8 cellular contexts compared by ENCODE assay signal in genomic region chr5:77645158-77645994, GRCh38. TPM values are rescaled to one million over a fixed set of nuclear protein-coding genes. Genes with fewer than 3 reads are reported as not detected.
DNase-seq lines count a peak whose midpoint lies in the region; ATAC-seq and TF ChIP-seq lines count a peak whose summit lies in the region.

No MANE protein-coding gene starts in this region.

- 8 to 12% methylated on average over 51 to 59 of the region's 80 CpGs for WGBS in GM23248 (ENCODE audit: low coverage in 1 of 2, low lambda C conversion rate in 2 of 2, missing lambda C conversion rate in 2 of 2), 2 experiments
- 2% methylated on average over 59 to 80 of the region's 80 CpGs for WGBS in aorta, 2 donors

- H3K27ac Mint-ChIP-seq in CD8-positive, alpha-beta memory T cell = peak overlapping the region in 2 of 8 donors; percentile 36 to 48
- no peak overlapping the region for H3K27ac Mint-ChIP-seq in central memory CD8-positive, alpha-beta T cell (ENCODE audit: low read depth)
- H3K27ac Mint-ChIP-seq in mesothelial cell of epicardium = no peak overlapping the region

- no peak overlapping the region for H3K27ac ChIP-seq in CD8-positive, alpha-beta memory T cell (ENCODE audit: low read depth, low read length)
- H3K27ac ChIP-seq in GM23248 = no peak overlapping the region
- no peak overlapping the region for H3K27ac ChIP-seq in SJCRH30
- H3K27ac ChIP-seq in aorta (ENCODE audit: low read depth in 1 of 2, low read length in 2 of 2) = no peak overlapping the region

- H3K9ac ChIP-seq in GM23248 = no peak overlapping the region

- H3K9me3 ChIP-seq in CD8-positive, alpha-beta memory T cell (ENCODE audit: low read length) = no peaks in the 10 kb centered on the region
- no peaks in the 10 kb centered on the region for H3K9me3 ChIP-seq in GM23248 (ENCODE audit: low read depth)
- no peaks in the 10 kb centered on the region for H3K9me3 ChIP-seq in SJCRH30 (replicated peaks)
- H3K9me3 ChIP-seq in aorta (ENCODE audit: control insufficient read depth, low read length) = no peaks in the 10 kb centered on the region

- ATAC-seq in central memory CD8-positive, alpha-beta T cell (replicated peaks; ENCODE audit: extremely low read depth, poor library complexity, severe bottlenecking) = peak; percentile 68
- ATAC-seq in aorta (ENCODE audit: low FRiP score) = peak; percentile 43
- ATAC-seq in GM21515 (IDR thresholded peaks at IDR 0.05; ENCODE audit: unreplicated experiment) = no peak

- CTCF ChIA-PET in CD8-positive, alpha-beta memory T cell (lab: Charles Lee) = interaction anchor here (1.5 kb wide), 1 partner anchor 130 kb away, joined by 4 read pairs; no protein-coding TSS in a partner anchor

- intact Hi-C loops in aorta (cut with DNase I) = loop anchor here in 1 of 2 donors (10.0 kb wide), 1 partner anchor 359 kb away; no protein-coding TSS in a partner anchor

- H3F3A ChIP-seq in GM23248 (ENCODE audit: insufficient read depth) = no peaks in the 10 kb centered on the region

- no peak overlapping the region for H3K4me3 ChIP-seq in CD8-positive, alpha-beta memory T cell (ENCODE audit: low read length)
- H3K4me3 ChIP-seq in GM23248 (peak overlapping the region; percentile 58), SJCRH30 (peak overlapping the region; percentile 52), aorta (ENCODE audit: low read length in 2 of 2) (peak overlapping the region; percentile 23 to 35)

- no peaks in the 10 kb centered on the region for H3K79me2 ChIP-seq in GM23248 (ENCODE audit: insufficient read depth)

- H2AFZ ChIP-seq in GM23248 = no peak overlapping the region

- H3K36me3 Mint-ChIP-seq in CD8-positive, alpha-beta memory T cell = peaks cover 0 to 5% (median 0%) of the 10 kb centered on the region in 3 donors
- peaks cover 19% of the 10 kb centered on the region for H3K36me3 Mint-ChIP-seq in central memory CD8-positive, alpha-beta T cell (ENCODE audit: insufficient read depth)
- H3K36me3 Mint-ChIP-seq in mesothelial cell of epicardium = no peaks in the 10 kb centered on the region

- peak in 3 of 5 donors; percentile 22 to 38 (median 26) for DNase-seq in CD8-positive, alpha-beta memory T cell
- peak; percentile 52 for DNase-seq in GM23248
- peak; percentile 22 to 62 for DNase-seq in SJCRH30
- no peak for DNase-seq in central memory CD8-positive, alpha-beta T cell (ENCODE audit: low spot score in 2 of 2)
- peak in 1 of 2 experiments; percentile 64 for DNase-seq in mesothelial cell of epicardium (ENCODE audit: low spot score in 2 of 2, unreplicated experiment in 2 of 2)
- DNase-seq in aorta = no peak
- no peak for DNase-seq in SK-N-DZ (ENCODE audit: low spot score)

- POLR2A ChIA-PET in CD8-positive, alpha-beta memory T cell (lab: Charles Lee) = no interaction called here

- H3K27me3 ChIP-seq in CD8-positive, alpha-beta memory T cell (ENCODE audit: insufficient read depth, low read length, poor library complexity, severe bottlenecking) = peaks cover 54% of the 10 kb centered on the region
- H3K27me3 ChIP-seq in GM23248 (replicated peaks; ENCODE audit: insufficient read depth) (peaks cover 73% of the 10 kb centered on the region), SJCRH30 (no peaks in the 10 kb centered on the region), aorta (ENCODE audit: control insufficient read depth in 1 of 2, insufficient read depth in 2 of 2, low read length in 1 of 2) (no peaks in the 10 kb centered on the region)

- TF ChIP-seq CTCF in mesothelial cell of epicardium (IDR thresholded peaks at IDR 0.05; ENCODE audit: unreplicated experiment) = peak; percentile 53

- in situ Hi-C loops in GM23248 (cut with MboI) = no loop called here

- peak overlapping the region; percentile 49 to 80 (median 68) for H3K4me3 Mint-ChIP-seq in CD8-positive, alpha-beta memory T cell
- H3K4me3 Mint-ChIP-seq in central memory CD8-positive, alpha-beta T cell = peak overlapping the region; percentile 56
- peak overlapping the region; percentile 32 for H3K4me3 Mint-ChIP-seq in mesothelial cell of epicardium

- no peaks in the 10 kb centered on the region for H3K36me3 ChIP-seq in CD8-positive, alpha-beta memory T cell (ENCODE audit: insufficient read depth, low read length)
- H3K36me3 ChIP-seq in GM23248 (ENCODE audit: low read depth) (no peaks in the 10 kb centered on the region), SJCRH30 (no peaks in the 10 kb centered on the region), aorta (ENCODE audit: control insufficient read depth in 1 of 2, insufficient read depth in 2 of 2, low read length in 1 of 2) (no peaks in the 10 kb centered on the region)

- no peaks in the 10 kb centered on the region for H4K20me1 ChIP-seq in GM23248 (ENCODE audit: insufficient read depth)

- H3K9me2 ChIP-seq in GM23248 (ENCODE audit: insufficient read depth) = no peaks in the 10 kb centered on the region

- peaks cover 0 to 29% (median 22%) of the 10 kb centered on the region in 5 donors for H3K9me3 Mint-ChIP-seq in CD8-positive, alpha-beta memory T cell
- H3K9me3 Mint-ChIP-seq in central memory CD8-positive, alpha-beta T cell = no peaks in the 10 kb centered on the region
- no peaks in the 10 kb centered on the region for H3K9me3 Mint-ChIP-seq in mesothelial cell of epicardium

- peaks cover 71 to 95% of the 10 kb centered on the region in 2 donors for H3K27me3 Mint-ChIP-seq in CD8-positive, alpha-beta memory T cell
- H3K27me3 Mint-ChIP-seq in central memory CD8-positive, alpha-beta T cell = peaks cover 96% of the 10 kb centered on the region
- peaks cover 98% of the 10 kb centered on the region for H3K27me3 Mint-ChIP-seq in mesothelial cell of epicardium (ENCODE audit: low read depth)

- peaks cover 17% of the 10 kb centered on the region for H3K4me1 ChIP-seq in CD8-positive, alpha-beta memory T cell (ENCODE audit: insufficient read depth, low read length)
- H3K4me1 ChIP-seq in GM23248 (ENCODE audit: insufficient read depth) (no peaks in the 10 kb centered on the region), SJCRH30 (no peaks in the 10 kb centered on the region), aorta (ENCODE audit: control insufficient read depth in 1 of 2, insufficient read depth in 2 of 2, low read length in 2 of 2) (peaks cover 0 to 3% of the 10 kb centered on the region in 2 donors)

- H3K4me2 ChIP-seq in GM23248 (ENCODE audit: unreplicated experiment) = no peak overlapping the region

- H3K4me1 Mint-ChIP-seq in CD8-positive, alpha-beta memory T cell = peaks cover 22 to 23% (median 22%) of the 10 kb centered on the region in 3 donors
- peaks cover 16% of the 10 kb centered on the region for H3K4me1 Mint-ChIP-seq in central memory CD8-positive, alpha-beta T cell
- peaks cover 14% of the 10 kb centered on the region for H3K4me1 Mint-ChIP-seq in mesothelial cell of epicardium

RNA-seq across cellular contexts. Expression of gene OTP, which starts 6.9 kb away (rescaled TPM):
- not detected for total RNA-seq in CD8-positive, alpha-beta memory T cell
- polyA plus RNA-seq in CD8-positive, alpha-beta memory T cell = not detected
- total RNA-seq in GM23248 (2014; rRNA removed; shearing (Covaris generic)) = not detected in 2 replicates
- polyA plus RNA-seq in GM23248 (2016; fragmentation: Nextera tagmentation; extraction: Ambion mirVana) (not detected in 2 replicates), aorta (not detected)
- not detected in 2 replicates for total RNA-seq in SJCRH30 (2014; rRNA removed; shearing (Covaris generic))
- total RNA-seq in mesothelial cell of epicardium (not detected in 3 replicates), aorta (not detected)
- polyA plus RNA-seq in SK-N-DZ (2014; cell fraction: cytosol; rRNA removed) = not detected in 2 replicates
- polyA plus RNA-seq in SK-N-DZ (2014; cell fraction: nucleus; rRNA removed) = not detected in 2 replicates

Comparison
In these comparisons a context has a peak if more than half of its experiments do, and no peak if none do; other contexts are left out.
1. DNase-seq: peak in CD8-positive, alpha-beta memory T cell (3 of 5), GM23248 (single experiment) and SJCRH30 (2 of 2); none in central memory CD8-positive, alpha-beta T cell (0 of 2), aorta (0 of 2) and SK-N-DZ (single experiment).
2. Peak in every context shown above with its lines, with median percentiles within 50 percentile points of each other: H3K4me3 Mint-ChIP-seq.